28 cellular contexts compared by ENCODE assay signal in the genomic region with DNA sequence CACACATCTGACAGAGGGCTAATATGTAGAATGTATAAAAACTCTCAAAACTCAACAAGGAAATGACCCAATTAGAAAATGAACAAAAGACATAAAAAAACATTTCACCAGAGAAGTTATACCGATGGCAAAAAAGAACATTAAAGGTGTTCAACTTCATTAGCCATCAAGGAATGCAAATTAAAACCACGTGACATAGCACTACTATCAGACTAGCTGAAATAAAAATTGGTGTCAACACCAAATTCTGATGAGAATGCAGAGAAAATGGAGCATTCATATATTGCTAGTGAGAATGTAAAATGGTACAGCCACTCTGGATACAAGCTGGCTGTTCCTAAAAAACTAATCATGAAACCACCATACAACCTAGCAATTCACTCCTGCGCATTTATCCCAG.
"Had no signal": no experiment of that assay in that cellular context is flagged by ENCODE, and none has a peak within 500 bp of the region (broad histone marks: within the 10 kb centered on the region; RNA-seq: fewer than 3 reads in every experiment).

No MANE protein-coding gene starts in this region.

- ATAC-seq: effector memory CD8-positive, alpha-beta T cell; esophagus mucosa; foreskin keratinocyte; gastrocnemius medialis; gastroesophageal sphincter; heart left ventricle; heart right ventricle had no signal

- H3K4me1 ChIP-seq: colonic mucosa, esophagus muscularis mucosa, esophagus squamous epithelium, foreskin keratinocyte, gastrocnemius medialis, gastroesophageal sphincter, heart left ventricle, heart right ventricle had no signal

- H3K27me3 ChIP-seq: gastrocnemius medialis had no signal

- H3K27ac ChIP-seq: colonic mucosa, coronary artery, dorsolateral prefrontal cortex, epithelial cell of prostate, esophagus muscularis mucosa, esophagus squamous epithelium, foreskin keratinocyte, gastrocnemius medialis, gastroesophageal sphincter, heart left ventricle, heart right ventricle had no signal

- FAIRE-seq: colon, endometrium, endothelial cell of umbilical vein, frontal cortex had no signal

- H3K4me3 ChIP-seq: colonic mucosa, coronary artery, dorsolateral prefrontal cortex, esophagus muscularis mucosa, esophagus squamous epithelium, gastrocnemius medialis, gastroesophageal sphincter, heart left ventricle, heart right ventricle had no signal

- DNase-seq: colonic mucosa; cortex of kidney; dermis blood vessel endothelial cell; dorsolateral prefrontal cortex; effector CD4-positive, alpha-beta T cell; effector CD8-positive, alpha-beta T cell; effector memory CD4-positive, alpha-beta T cell; effector memory CD8-positive, alpha-beta T cell; endodermal cell; erythroblast; esophagus squamous epithelium; foreskin fibroblast; foreskin keratinocyte; foreskin melanocyte; gastrocnemius medialis; glutamatergic neuron; head of caudate nucleus; heart left ventricle; heart right ventricle had no signal

- H3K9me3 ChIP-seq: colonic mucosa, esophagus muscularis mucosa, esophagus squamous epithelium, gastrocnemius medialis had no signal

- H3K36me3 ChIP-seq: colonic mucosa, esophagus muscularis mucosa, esophagus squamous epithelium, gastrocnemius medialis, gastroesophageal sphincter, heart left ventricle, heart right ventricle had no signal
